In the genomic region with DNA sequence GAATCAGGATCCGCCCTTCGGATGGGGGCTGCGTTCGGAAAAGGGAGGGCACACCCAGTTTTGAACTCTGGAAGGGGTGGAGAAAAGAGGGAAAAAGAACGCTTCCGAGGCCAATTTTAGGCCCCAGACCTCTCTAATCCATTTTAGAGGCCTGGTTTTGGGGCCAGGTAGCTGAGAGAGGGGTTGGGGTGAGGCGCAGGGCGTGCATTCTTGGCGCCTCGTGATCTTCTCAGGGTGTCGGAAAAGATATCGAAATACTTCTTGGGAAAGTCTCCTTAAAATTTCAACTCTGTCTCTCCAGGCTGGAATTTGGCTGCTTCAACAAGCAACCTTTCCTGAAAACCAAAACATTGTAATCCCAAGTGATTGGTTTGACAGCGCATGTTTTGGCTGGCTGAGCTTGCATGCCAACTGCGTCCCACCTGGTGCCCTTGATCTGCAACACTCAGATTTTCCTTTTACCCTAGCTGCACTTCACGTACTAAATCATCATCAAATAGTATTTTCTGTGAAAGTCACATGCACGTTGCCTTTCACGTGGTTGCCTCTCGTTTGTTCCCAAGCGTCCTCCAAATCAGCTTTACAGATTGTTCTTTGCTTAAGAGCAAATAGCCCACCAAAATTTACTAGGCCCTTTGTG, we compare ENCODE assay signal across 1 cellular context.
TF ChIP-seq lines count a peak whose summit lies in the region.

No MANE protein-coding gene starts in this region.

TF ChIP-seq in HEK293, 187 proteins besides CTCF, POLR2A, EP300 and RAD21 (continued from another document):
- TF ChIP-seq, protein P1, sequence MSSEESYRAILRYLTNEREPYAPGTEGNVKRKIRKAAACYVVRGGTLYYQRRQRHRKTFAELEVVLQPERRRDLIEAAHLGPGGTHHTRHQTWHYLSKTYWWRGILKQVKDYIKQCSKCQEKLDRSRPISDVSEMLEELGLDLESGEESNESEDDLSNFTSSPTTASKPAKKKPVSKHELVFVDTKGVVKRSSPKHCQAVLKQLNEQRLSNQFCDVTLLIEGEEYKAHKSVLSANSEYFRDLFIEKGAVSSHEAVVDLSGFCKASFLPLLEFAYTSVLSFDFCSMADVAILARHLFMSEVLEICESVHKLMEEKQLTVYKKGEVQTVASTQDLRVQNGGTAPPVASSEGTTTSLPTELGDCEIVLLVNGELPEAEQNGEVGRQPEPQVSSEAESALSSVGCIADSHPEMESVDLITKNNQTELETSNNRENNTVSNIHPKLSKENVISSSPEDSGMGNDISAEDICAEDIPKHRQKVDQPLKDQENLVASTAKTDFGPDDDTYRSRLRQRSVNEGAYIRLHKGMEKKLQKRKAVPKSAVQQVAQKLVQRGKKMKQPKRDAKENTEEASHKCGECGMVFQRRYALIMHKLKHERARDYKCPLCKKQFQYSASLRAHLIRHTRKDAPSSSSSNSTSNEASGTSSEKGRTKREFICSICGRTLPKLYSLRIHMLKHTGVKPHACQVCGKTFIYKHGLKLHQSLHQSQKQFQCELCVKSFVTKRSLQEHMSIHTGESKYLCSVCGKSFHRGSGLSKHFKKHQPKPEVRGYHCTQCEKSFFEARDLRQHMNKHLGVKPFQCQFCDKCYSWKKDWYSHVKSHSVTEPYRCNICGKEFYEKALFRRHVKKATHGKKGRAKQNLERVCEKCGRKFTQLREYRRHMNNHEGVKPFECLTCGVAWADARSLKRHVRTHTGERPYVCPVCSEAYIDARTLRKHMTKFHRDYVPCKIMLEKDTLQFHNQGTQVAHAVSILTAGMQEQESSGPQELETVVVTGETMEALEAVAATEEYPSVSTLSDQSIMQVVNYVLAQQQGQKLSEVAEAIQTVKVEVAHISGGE (tag by site-specific recombination; conservative IDR thresholded peaks at IDR 0.05; ENCODE audit: low read depth): peak; percentile 20; the same call in 1 of the 2 replicates
- TF ChIP-seq SP3 (tag by site-specific recombination; IDR thresholded peaks at IDR 0.05) (peak; percentile 1; the same call in 1 of the 2 replicates), ZNF596 (tag by site-specific recombination; IDR thresholded peaks at IDR 0.05) (0 out of 2 replicates have a peak, but pooled peaks have one; percentile 23), ZNF184 (tag by site-specific recombination; IDR thresholded peaks at IDR 0.05) (0 out of 2 replicates have a peak, but pooled peaks have one; percentile 25), ZNF2 (tag by site-specific recombination; IDR thresholded peaks at IDR 0.05) (peak; percentile 40; the same call in 1 of the 2 replicates), ZBTB17 (tag by site-specific recombination; IDR thresholded peaks at IDR 0.05) (peak; percentile 90), KLF1 (tag by site-specific recombination; IDR thresholded peaks at IDR 0.05) (peak; percentile 90), ZNF24 (tag by site-specific recombination; IDR thresholded peaks at IDR 0.05) (0 out of 2 replicates have a peak, but pooled peaks have one; percentile 52), ZNF837 (tag by site-specific recombination; IDR thresholded peaks at IDR 0.05) (no peak), ZNF600 (tag by site-specific recombination; IDR thresholded peaks at IDR 0.05) (peak; percentile 70; the same call in 1 of the 2 replicates), GLIS1 (tag by site-specific recombination; IDR thresholded peaks at IDR 0.05) (peak; percentile 5), ZBTB20 (tag by site-specific recombination; IDR thresholded peaks at IDR 0.05) (peak; percentile 81), YY1 (tag by site-specific recombination; IDR thresholded peaks at IDR 0.05) (peak; percentile 36; the same call in 1 of the 2 replicates), ZNF157 (tag by site-specific recombination; IDR thresholded peaks at IDR 0.05) (no peak), PRDM1 (tag by site-specific recombination; IDR thresholded peaks at IDR 0.05) (peak; percentile 69; the same call in 1 of the 2 replicates), ZNF561 (tag by site-specific recombination; IDR thresholded peaks at IDR 0.05; ENCODE audit: borderline replicate concordance) (0 out of 2 replicates have a peak, but pooled peaks have one; percentile 37), ZFHX2 (tag by site-specific recombination; conservative IDR thresholded peaks at IDR 0.05) (no peak)
- TF ChIP-seq, protein P2, sequence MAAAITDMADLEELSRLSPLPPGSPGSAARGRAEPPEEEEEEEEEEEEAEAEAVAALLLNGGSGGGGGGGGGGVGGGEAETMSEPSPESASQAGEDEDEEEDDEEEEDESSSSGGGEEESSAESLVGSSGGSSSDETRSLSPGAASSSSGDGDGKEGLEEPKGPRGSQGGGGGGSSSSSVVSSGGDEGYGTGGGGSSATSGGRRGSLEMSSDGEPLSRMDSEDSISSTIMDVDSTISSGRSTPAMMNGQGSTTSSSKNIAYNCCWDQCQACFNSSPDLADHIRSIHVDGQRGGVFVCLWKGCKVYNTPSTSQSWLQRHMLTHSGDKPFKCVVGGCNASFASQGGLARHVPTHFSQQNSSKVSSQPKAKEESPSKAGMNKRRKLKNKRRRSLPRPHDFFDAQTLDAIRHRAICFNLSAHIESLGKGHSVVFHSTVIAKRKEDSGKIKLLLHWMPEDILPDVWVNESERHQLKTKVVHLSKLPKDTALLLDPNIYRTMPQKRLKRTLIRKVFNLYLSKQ (tag by site-specific recombination; IDR thresholded peaks at IDR 0.05; ENCODE audit: borderline replicate concordance): no peak
- TF ChIP-seq, protein P3, sequence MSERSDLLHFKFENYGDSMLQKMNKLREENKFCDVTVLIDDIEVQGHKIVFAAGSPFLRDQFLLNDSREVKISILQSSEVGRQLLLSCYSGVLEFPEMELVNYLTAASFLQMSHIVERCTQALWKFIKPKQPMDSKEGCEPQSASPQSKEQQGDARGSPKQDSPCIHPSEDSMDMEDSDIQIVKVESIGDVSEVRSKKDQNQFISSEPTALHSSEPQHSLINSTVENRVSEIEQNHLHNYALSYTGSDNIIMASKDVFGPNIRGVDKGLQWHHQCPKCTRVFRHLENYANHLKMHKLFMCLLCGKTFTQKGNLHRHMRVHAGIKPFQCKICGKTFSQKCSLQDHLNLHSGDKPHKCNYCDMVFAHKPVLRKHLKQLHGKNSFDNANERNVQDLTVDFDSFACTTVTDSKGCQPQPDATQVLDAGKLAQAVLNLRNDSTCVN (tag by site-specific recombination; optimal IDR thresholded peaks at IDR 0.05): peak; percentile 38
- TF ChIP-seq, protein P4, sequence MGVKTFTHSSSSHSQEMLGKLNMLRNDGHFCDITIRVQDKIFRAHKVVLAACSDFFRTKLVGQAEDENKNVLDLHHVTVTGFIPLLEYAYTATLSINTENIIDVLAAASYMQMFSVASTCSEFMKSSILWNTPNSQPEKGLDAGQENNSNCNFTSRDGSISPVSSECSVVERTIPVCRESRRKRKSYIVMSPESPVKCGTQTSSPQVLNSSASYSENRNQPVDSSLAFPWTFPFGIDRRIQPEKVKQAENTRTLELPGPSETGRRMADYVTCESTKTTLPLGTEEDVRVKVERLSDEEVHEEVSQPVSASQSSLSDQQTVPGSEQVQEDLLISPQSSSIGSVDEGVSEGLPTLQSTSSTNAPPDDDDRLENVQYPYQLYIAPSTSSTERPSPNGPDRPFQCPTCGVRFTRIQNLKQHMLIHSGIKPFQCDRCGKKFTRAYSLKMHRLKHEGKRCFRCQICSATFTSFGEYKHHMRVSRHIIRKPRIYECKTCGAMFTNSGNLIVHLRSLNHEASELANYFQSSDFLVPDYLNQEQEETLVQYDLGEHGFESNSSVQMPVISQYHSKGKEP (tag by site-specific recombination; IDR thresholded peaks at IDR 0.05): peak; percentile 75
- TF ChIP-seq, protein P5, sequence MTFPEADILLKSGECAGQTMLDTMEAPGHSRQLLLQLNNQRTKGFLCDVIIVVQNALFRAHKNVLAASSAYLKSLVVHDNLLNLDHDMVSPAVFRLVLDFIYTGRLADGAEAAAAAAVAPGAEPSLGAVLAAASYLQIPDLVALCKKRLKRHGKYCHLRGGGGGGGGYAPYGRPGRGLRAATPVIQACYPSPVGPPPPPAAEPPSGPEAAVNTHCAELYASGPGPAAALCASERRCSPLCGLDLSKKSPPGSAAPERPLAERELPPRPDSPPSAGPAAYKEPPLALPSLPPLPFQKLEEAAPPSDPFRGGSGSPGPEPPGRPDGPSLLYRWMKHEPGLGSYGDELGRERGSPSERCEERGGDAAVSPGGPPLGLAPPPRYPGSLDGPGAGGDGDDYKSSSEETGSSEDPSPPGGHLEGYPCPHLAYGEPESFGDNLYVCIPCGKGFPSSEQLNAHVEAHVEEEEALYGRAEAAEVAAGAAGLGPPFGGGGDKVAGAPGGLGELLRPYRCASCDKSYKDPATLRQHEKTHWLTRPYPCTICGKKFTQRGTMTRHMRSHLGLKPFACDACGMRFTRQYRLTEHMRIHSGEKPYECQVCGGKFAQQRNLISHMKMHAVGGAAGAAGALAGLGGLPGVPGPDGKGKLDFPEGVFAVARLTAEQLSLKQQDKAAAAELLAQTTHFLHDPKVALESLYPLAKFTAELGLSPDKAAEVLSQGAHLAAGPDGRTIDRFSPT (tag by site-specific recombination; IDR thresholded peaks at IDR 0.05): 0 out of 2 replicates have a peak, but pooled peaks have one; percentile 29
- TF ChIP-seq, protein P6, sequence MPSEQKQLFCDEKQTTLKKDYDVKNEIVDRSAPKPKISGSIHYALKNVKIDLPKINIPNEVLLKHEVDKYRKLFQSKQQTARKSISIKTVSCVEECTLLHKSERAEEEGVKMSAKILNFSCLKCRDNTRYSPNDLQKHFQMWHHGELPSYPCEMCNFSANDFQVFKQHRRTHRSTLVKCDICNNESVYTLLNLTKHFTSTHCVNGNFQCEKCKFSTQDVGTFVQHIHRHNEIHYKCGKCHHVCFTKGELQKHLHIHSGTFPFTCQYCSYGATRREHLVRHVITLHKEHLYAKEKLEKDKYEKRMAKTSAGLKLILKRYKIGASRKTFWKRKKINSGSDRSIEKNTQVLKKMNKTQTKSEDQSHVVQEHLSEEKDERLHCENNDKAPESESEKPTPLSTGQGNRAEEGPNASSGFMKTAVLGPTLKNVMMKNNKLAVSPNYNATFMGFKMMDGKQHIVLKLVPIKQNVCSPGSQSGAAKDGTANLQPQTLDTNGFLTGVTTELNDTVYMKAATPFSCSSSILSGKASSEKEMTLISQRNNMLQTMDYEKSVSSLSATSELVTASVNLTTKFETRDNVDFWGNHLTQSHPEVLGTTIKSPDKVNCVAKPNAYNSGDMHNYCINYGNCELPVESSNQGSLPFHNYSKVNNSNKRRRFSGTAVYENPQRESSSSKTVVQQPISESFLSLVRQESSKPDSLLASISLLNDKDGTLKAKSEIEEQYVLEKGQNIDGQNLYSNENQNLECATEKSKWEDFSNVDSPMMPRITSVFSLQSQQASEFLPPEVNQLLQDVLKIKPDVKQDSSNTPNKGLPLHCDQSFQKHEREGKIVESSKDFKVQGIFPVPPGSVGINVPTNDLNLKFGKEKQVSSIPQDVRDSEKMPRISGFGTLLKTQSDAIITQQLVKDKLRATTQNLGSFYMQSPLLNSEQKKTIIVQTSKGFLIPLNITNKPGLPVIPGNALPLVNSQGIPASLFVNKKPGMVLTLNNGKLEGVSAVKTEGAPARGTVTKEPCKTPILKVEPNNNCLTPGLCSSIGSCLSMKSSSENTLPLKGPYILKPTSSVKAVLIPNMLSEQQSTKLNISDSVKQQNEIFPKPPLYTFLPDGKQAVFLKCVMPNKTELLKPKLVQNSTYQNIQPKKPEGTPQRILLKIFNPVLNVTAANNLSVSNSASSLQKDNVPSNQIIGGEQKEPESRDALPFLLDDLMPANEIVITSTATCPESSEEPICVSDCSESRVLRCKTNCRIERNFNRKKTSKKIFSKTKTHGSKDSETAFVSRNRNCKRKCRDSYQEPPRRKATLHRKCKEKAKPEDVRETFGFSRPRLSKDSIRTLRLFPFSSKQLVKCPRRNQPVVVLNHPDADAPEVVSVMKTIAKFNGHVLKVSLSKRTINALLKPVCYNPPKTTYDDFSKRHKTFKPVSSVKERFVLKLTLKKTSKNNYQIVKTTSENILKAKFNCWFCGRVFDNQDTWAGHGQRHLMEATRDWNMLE (tag by site-specific recombination; conservative IDR thresholded peaks at IDR 0.05; ENCODE audit: low read depth): 0 out of 2 replicates have a peak, but pooled peaks have one; percentile 23
- TF ChIP-seq, protein P7, sequence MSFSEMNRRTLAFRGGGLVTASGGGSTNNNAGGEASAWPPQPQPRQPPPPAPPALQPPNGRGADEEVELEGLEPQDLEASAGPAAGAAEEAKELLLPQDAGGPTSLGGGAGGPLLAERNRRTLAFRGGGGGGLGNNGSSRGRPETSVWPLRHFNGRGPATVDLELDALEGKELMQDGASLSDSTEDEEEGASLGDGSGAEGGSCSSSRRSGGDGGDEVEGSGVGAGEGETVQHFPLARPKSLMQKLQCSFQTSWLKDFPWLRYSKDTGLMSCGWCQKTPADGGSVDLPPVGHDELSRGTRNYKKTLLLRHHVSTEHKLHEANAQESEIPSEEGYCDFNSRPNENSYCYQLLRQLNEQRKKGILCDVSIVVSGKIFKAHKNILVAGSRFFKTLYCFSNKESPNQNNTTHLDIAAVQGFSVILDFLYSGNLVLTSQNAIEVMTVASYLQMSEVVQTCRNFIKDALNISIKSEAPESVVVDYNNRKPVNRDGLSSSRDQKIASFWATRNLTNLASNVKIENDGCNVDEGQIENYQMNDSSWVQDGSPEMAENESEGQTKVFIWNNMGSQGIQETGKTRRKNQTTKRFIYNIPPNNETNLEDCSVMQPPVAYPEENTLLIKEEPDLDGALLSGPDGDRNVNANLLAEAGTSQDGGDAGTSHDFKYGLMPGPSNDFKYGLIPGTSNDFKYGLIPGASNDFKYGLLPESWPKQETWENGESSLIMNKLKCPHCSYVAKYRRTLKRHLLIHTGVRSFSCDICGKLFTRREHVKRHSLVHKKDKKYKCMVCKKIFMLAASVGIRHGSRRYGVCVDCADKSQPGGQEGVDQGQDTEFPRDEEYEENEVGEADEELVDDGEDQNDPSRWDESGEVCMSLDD (tag by site-specific recombination; IDR thresholded peaks at IDR 0.05): peak; percentile 77
- TF ChIP-seq, protein P8, sequence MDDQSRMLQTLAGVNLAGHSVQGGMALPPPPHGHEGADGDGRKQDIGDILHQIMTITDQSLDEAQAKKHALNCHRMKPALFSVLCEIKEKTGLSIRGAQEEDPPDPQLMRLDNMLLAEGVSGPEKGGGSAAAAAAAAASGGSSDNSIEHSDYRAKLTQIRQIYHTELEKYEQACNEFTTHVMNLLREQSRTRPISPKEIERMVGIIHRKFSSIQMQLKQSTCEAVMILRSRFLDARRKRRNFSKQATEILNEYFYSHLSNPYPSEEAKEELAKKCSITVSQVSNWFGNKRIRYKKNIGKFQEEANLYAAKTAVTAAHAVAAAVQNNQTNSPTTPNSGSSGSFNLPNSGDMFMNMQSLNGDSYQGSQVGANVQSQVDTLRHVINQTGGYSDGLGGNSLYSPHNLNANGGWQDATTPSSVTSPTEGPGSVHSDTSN (CRISPR knock-in tag; IDR thresholded peaks at IDR 0.05): 0 out of 2 replicates have a peak, but pooled peaks have one; percentile 1
- TF ChIP-seq, protein P9, sequence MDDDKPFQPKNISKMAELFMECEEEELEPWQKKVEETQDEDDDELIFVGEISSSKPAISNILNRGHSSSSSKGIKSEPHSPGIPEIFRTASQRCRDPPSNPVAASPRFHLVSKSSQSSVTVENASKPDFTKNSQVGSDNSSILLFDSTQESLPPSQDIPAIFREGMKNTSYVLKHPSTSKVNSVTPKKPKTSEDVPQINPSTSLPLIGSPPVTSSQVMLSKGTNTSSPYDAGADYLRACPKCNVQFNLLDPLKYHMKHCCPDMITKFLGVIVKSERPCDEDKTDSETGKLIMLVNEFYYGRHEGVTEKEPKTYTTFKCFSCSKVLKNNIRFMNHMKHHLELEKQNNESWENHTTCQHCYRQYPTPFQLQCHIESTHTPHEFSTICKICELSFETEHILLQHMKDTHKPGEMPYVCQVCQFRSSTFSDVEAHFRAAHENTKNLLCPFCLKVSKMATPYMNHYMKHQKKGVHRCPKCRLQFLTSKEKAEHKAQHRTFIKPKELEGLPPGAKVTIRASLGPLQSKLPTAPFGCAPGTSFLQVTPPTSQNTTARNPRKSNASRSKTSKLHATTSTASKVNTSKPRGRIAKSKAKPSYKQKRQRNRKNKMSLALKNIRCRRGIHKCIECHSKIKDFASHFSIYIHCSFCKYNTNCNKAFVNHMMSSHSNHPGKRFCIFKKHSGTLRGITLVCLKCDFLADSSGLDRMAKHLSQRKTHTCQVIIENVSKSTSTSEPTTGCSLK (tag by site-specific recombination; IDR thresholded peaks at IDR 0.05): no peak
TF ChIP-seq in HEK293: peak in this region for 28.
